In the genomic region with DNA sequence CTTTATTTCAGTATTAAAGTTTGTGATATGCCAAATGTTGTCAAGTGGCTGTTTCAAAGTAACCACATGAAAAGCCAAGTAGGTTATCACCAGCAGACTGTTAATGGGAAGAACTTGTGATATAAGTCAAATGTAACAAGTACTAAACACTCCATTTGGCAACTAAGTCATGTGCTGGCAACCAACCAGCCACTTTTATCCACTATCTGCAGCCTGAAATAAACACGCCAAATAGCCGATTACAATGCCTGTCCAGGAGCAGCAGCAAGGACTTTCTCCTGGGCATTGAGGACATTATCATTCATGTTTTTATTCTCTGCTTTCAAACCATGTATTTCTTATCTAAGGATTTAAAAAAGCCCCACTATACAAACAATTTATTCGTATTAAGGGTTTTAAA, we compare ENCODE assay signal across 24 cellular contexts.
DNase-seq lines count a peak whose midpoint lies in the region; ATAC-seq and TF ChIP-seq lines count a peak whose summit lies in the region.
"Had no signal": no experiment of that assay in that cellular context is flagged by ENCODE, and none has a peak within 500 bp of the region (broad histone marks: within the 10 kb centered on the region; RNA-seq: fewer than 3 reads in every experiment).

No MANE protein-coding gene starts in this region.

- H4K20me1 ChIP-seq in SK-N-SH (ENCODE audit: insufficient read depth), result no peaks in the 10 kb centered on the region
- H4K20me1 ChIP-seq: BLaER1 treated with 17β-estradiol and CSF1 and Interleukin-3, amounts not matched to agents 10 nM and 100 nM had no signal

- H3K27ac ChIP-seq in SK-N-SH (ENCODE audit: low read depth in 2 of 2, low read length in 1 of 2) (no peak overlapping the region), stomach (no peak overlapping the region), spleen (no peak overlapping the region)
- H3K27ac ChIP-seq: A549; BLaER1 treated with 17β-estradiol and CSF1 and Interleukin-3, amounts not matched to agents 10 nM and 100 nM had no signal

- POLR2A ChIA-PET in SK-N-SH (lab: Yijun Ruan, JAX), result no interaction called here

- H3K36me3 ChIP-seq in SK-N-SH (replicated peaks in 1 of 2; ENCODE audit: control insufficient read depth in 1 of 2, insufficient read depth in 2 of 2, low read length in 1 of 2), result no peaks in the 10 kb centered on the region
- no peaks in the 10 kb centered on the region for H3K36me3 ChIP-seq in stomach
- H3K36me3 ChIP-seq in spleen, result no peaks in the 10 kb centered on the region
- H3K36me3 ChIP-seq: BLaER1 treated with 17β-estradiol and CSF1 and Interleukin-3, amounts not matched to agents 10 nM and 100 nM had no signal

- no peak for TF ChIP-seq RAD21 in SK-N-SH (IDR thresholded peaks at IDR 0.05; ENCODE audit: low read length)

- no peak overlapping the region for H3K4me2 ChIP-seq in SK-N-SH
- H3K4me2 ChIP-seq: A549; BLaER1 treated with 17β-estradiol and CSF1 and Interleukin-3, amounts not matched to agents 10 nM and 100 nM had no signal

- TF ChIP-seq POLR2A in stomach (IDR thresholded peaks at IDR 0.05), result no peak
- TF ChIP-seq POLR2A in spleen (IDR thresholded peaks at IDR 0.05), result no peak

- intact Hi-C loops in left cardiac atrium (cut with DNase I), result no loop called here
- intact Hi-C loops in stomach (cut with DNase I; ENCODE audit: low total_unique reads), result no loop called here
- intact Hi-C loops in spleen (cut with DNase I; ENCODE audit: low total_unique reads), result no loop called here

- no peaks in the 10 kb centered on the region for H3K9me3 ChIP-seq in SK-N-SH
- H3K9me3 ChIP-seq in stomach, result no peaks in the 10 kb centered on the region
- H3K9me3 ChIP-seq in spleen, result peaks cover 0 to 8% (median 0%) of the 10 kb centered on the region in 8 donors
- H3K9me3 ChIP-seq: A549 had no signal

- CTCF ChIA-PET in SK-N-SH (lab: Yijun Ruan, JAX), result no interaction called here

- H3K9me2 ChIP-seq in SK-N-SH, result no peaks in the 10 kb centered on the region

- H3K9ac ChIP-seq in SK-N-SH, result no peak overlapping the region
- H3K9ac ChIP-seq: BLaER1 treated with 17β-estradiol and CSF1 and Interleukin-3, amounts not matched to agents 10 nM and 100 nM had no signal

- no peak for ATAC-seq in SK-N-SH treated with all-trans-retinoic acid at 6 μM for 48 hours
- ATAC-seq in left cardiac atrium, result peak in 1 of 2 donors; percentile 38
- no peak for ATAC-seq in HG02981 (IDR thresholded peaks at IDR 0.05; ENCODE audit: unreplicated experiment)
- ATAC-seq: A549, HepG2 had no signal

- H3K4me3 ChIP-seq in SK-N-SH (ENCODE audit: low read depth in 2 of 2, low read length in 1 of 2) (no peak overlapping the region), stomach (no peak overlapping the region), spleen (no peak overlapping the region)
- H3K4me3 ChIP-seq: A549; BLaER1 treated with 17β-estradiol and CSF1 and Interleukin-3, amounts not matched to agents 10 nM and 100 nM had no signal

- no peak for TF ChIP-seq CTCF in SK-N-SH (IDR thresholded peaks at IDR 0.05)
- no peak for TF ChIP-seq CTCF in stomach (IDR thresholded peaks at IDR 0.05)
- TF ChIP-seq CTCF in spleen (IDR thresholded peaks at IDR 0.05 in 8 of 11, conservative IDR thresholded peaks at IDR 0.05 in 3 of 11), result no peak

- DNase-seq in SK-N-SH (no peak), NCI-H345 (lab: John Stamatoyannopoulos, UW) (peak; percentile 13), left cardiac atrium (peak; percentile 22), stomach (peak; percentile 80), D341Med (ENCODE audit: low spot score) (no peak), spleen (no peak)
- DNase-seq: AML-193; CD4-positive, alpha-beta T cell; DMS53; EL; GDM1; H7; Karpas-422; NCI-H1694; NCI-H2029 treated with DMSO at 0.1 percent for 48 hours; NCI-H526 treated with DMSO at 0.1 percent for 48 hours; RPMI8226; SHP77 treated with DMSO at 0.1 percent for 48 hours; SW 1271 had no signal

- no peaks in the 10 kb centered on the region for H3F3A ChIP-seq in SK-N-SH (replicated peaks; ENCODE audit: insufficient read depth)

- H2AFZ ChIP-seq in SK-N-SH (ENCODE audit: low read depth), result no peak overlapping the region

- TF ChIP-seq EP300 in SK-N-SH (IDR thresholded peaks at IDR 0.05; ENCODE audit: borderline replicate concordance in 1 of 2, low read depth in 1 of 2, low read length in 1 of 2) (no peak), stomach (IDR thresholded peaks at IDR 0.05) (no peak)

- H3K27me3 ChIP-seq in SK-N-SH (ENCODE audit: insufficient read depth) (no peaks in the 10 kb centered on the region), stomach (no peaks in the 10 kb centered on the region), spleen (replicated peaks in 1 of 7) (no peaks in the 10 kb centered on the region)
- H3K27me3 ChIP-seq: BLaER1 treated with 17β-estradiol and CSF1 and Interleukin-3, amounts not matched to agents 10 nM and 100 nM had no signal

- H3K79me2 ChIP-seq in SK-N-SH (ENCODE audit: insufficient read depth), result no peaks in the 10 kb centered on the region

- no peaks in the 10 kb centered on the region for H3K4me1 ChIP-seq in SK-N-SH (ENCODE audit: control insufficient read depth in 1 of 2, insufficient read depth in 2 of 2, low read depth in 1 of 2, low read length in 1 of 2)
- H3K4me1 ChIP-seq in stomach, result peaks cover 0 to 22% (median 7%) of the 10 kb centered on the region in 4 donors
- H3K4me1 ChIP-seq in spleen, result no peaks in the 10 kb centered on the region
- H3K4me1 ChIP-seq: A549; BLaER1 treated with 17β-estradiol and CSF1 and Interleukin-3, amounts not matched to agents 10 nM and 100 nM had no signal

- 66% methylated on average over 3 of the region's 3 CpGs for WGBS in SK-N-SH (ENCODE audit: low lambda C conversion rate)
- 13 to 25% (median 21%) methylated on average over 3 of the region's 3 CpGs for WGBS in stomach, 5 donors
- WGBS in spleen, 5 donors, result 58 to 79% (median 76%) methylated on average over 3 of the region's 3 CpGs

TF ChIP-seq in SK-N-SH treated with all-trans-retinoic acid at 6 μM for 48 hours, 23 proteins besides CTCF, POLR2A, EP300 and RAD21:
- TF ChIP-seq RARB (CRISPR knock-in tag; IDR thresholded peaks at IDR 0.05) (no peak), ISL1 (CRISPR knock-in tag; IDR thresholded peaks at IDR 0.05) (peak; percentile 29; the same call in 1 of the 2 replicates)

TF ChIP-seq in SK-N-SH, 30 proteins besides CTCF, POLR2A, EP300 and RAD21 (continues in another document):
- TF ChIP-seq RFX5 (IDR thresholded peaks at IDR 0.05; ENCODE audit: low read length), result no peak
- TF ChIP-seq IRF3 (IDR thresholded peaks at IDR 0.05; ENCODE audit: low read depth, low read length), result no peak
- TF ChIP-seq, protein P1, sequence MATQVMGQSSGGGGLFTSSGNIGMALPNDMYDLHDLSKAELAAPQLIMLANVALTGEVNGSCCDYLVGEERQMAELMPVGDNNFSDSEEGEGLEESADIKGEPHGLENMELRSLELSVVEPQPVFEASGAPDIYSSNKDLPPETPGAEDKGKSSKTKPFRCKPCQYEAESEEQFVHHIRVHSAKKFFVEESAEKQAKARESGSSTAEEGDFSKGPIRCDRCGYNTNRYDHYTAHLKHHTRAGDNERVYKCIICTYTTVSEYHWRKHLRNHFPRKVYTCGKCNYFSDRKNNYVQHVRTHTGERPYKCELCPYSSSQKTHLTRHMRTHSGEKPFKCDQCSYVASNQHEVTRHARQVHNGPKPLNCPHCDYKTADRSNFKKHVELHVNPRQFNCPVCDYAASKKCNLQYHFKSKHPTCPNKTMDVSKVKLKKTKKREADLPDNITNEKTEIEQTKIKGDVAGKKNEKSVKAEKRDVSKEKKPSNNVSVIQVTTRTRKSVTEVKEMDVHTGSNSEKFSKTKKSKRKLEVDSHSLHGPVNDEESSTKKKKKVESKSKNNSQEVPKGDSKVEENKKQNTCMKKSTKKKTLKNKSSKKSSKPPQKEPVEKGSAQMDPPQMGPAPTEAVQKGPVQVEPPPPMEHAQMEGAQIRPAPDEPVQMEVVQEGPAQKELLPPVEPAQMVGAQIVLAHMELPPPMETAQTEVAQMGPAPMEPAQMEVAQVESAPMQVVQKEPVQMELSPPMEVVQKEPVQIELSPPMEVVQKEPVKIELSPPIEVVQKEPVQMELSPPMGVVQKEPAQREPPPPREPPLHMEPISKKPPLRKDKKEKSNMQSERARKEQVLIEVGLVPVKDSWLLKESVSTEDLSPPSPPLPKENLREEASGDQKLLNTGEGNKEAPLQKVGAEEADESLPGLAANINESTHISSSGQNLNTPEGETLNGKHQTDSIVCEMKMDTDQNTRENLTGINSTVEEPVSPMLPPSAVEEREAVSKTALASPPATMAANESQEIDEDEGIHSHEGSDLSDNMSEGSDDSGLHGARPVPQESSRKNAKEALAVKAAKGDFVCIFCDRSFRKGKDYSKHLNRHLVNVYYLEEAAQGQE (IDR thresholded peaks at IDR 0.05; ENCODE audit: low read depth, low read length), result no peak
- no peak for TF ChIP-seq NRF1 (IDR thresholded peaks at IDR 0.05; ENCODE audit: low read depth, low read length)
- no peak for TF ChIP-seq NFIC (IDR thresholded peaks at IDR 0.05; ENCODE audit: borderline replicate concordance)
- no peak for TF ChIP-seq ZBTB33 (IDR thresholded peaks at IDR 0.05; ENCODE audit: borderline replicate concordance, low read depth)
- TF ChIP-seq TEAD4 (IDR thresholded peaks at IDR 0.05; ENCODE audit: borderline replicate concordance, insufficient read depth), result no peak

Comparison
In these comparisons a context has a peak if more than half of its experiments do, and no peak if none do; other contexts are left out.
1. DNase-seq: peak in NCI-H345 (single experiment), left cardiac atrium (single experiment) and stomach (single experiment); none in SK-N-SH (single experiment), D341Med (single experiment) and spleen (single experiment).